Comparison of ENCODE assay signal across 5 cellular contexts in the genomic region with DNA sequence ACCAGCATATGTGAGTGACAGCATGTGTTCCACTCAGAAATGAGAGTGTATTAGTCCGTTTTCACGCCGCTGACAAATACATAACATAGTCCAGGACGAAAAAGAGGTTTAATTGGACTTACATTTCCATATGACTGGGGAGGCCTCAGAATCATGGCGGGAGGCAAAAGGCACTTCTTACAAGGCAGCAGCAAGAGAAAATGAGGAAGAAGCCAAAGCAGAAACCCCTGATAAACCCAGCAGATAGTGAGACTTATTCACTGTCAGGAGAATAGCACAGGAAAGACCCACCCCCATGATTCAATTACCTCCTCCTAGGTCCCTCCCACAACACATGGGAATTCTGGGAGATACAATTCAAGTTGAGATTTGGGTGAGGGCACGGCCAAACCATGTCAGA. TPM values are rescaled to one million over a fixed set of nuclear protein-coding genes. Genes with fewer than 3 reads are reported as not detected.
"Had no signal": no experiment of that assay in that cellular context is flagged by ENCODE, and none has a peak within 500 bp of the region (broad histone marks: within the 10 kb centered on the region; RNA-seq: fewer than 3 reads in every experiment).

No MANE protein-coding gene starts in this region.

RNA-seq across cellular contexts. Expression of gene RNU1-1, which starts 23.4 kb away (rescaled TPM):
- total RNA-seq: myocyte had no signal
- polyA plus RNA-seq: heart left ventricle, hepatocyte, lung, mammary epithelial cell had no signal
